ENCODE assay signal across 29 cellular contexts in genomic region chr1:170804879-170805278, GRCh38.
"Had no signal": no experiment of that assay in that cellular context is flagged by ENCODE, and none has a peak within 500 bp of the region (broad histone marks: within the 10 kb centered on the region; RNA-seq: fewer than 3 reads in every experiment).

No MANE protein-coding gene starts in this region.

- H3K27me3 ChIP-seq: neural progenitor cell, neutrophil, pancreas, sigmoid colon, suprapubic skin, tibial nerve, uterus had no signal

- DNase-seq: hippocampal formation; kidney glomerular epithelial cell; left cardiac atrium; lower lobe of right lung; mammary epithelial cell; mesenchymal stem cell; naive thymus-derived CD8-positive, alpha-beta T cell; nephron progenitor cell; pancreas; posterior cingulate gyrus; retina; right cardiac atrium; sigmoid colon; spleen; stimulated activated CD4-positive, alpha-beta T cell treated with anti-CD3 and anti-CD28 coated beads, Interleukin-4, amount 100 ng/mL, for 24 hours; stimulated activated naive CD4-positive, alpha-beta T cell; uterus had no signal

- H3K4me1 ChIP-seq: neural progenitor cell, pancreas, prostate gland, sigmoid colon, spleen, uterus had no signal

- H3K27ac Mint-ChIP-seq: naive thymus-derived CD8-positive, alpha-beta T cell; nephron progenitor cell; neural progenitor cell; stimulated activated effector memory CD8-positive, alpha-beta T cell treated with anti-CD3 and anti-CD28 coated beads, Interleukin-12 subunit alpha, Interleukin-12 subunit beta, amount 100 ng/mL, for 72 hours; stimulated activated naive CD8-positive, alpha-beta T cell treated with anti-CD3 and anti-CD28 coated beads, Interleukin-15, Interleukin-2, amounts not matched to agents 100 ng/mL and 50 ng/mL, for 24 hours; type B pancreatic cell had no signal

- H2AFZ ChIP-seq: neural progenitor cell had no signal

- H3K4me3 ChIP-seq: lower lobe of right lung, neural progenitor cell, pancreas, prostate gland, sigmoid colon, spleen, suprapubic skin, thoracic aorta, tibial nerve, uterus had no signal

- ATAC-seq: left cardiac atrium; left lobe of liver; lower lobe of right lung; naive thymus-derived CD8-positive, alpha-beta T cell; pancreas; right cardiac atrium; stimulated activated effector memory CD8-positive, alpha-beta T cell treated with anti-CD3 and anti-CD28 coated beads, Interleukin-12 subunit alpha, Interleukin-12 subunit beta, amount 100 ng/mL, for 72 hours had no signal

- H3K36me3 ChIP-seq: lower lobe of right lung, neural progenitor cell, neutrophil, pancreas, prostate gland, sigmoid colon, spleen, suprapubic skin, thoracic aorta, tibial nerve, uterus had no signal

- H3K27me3 Mint-ChIP-seq: type B pancreatic cell had no signal

- H3K4me2 ChIP-seq: neural progenitor cell had no signal

- H3K9me3 Mint-ChIP-seq: nephron progenitor cell; neural progenitor cell; stimulated activated effector memory CD8-positive, alpha-beta T cell treated with anti-CD3 and anti-CD28 coated beads, Interleukin-12 subunit alpha, Interleukin-12 subunit beta, amount 100 ng/mL, for 72 hours; stimulated activated naive CD8-positive, alpha-beta T cell treated with anti-CD3 and anti-CD28 coated beads, Interleukin-15, Interleukin-2, amounts not matched to agents 100 ng/mL and 50 ng/mL, for 24 hours; type B pancreatic cell had no signal

- H3K4me3 Mint-ChIP-seq: naive thymus-derived CD8-positive, alpha-beta T cell; nephron progenitor cell; neural progenitor cell; stimulated activated effector memory CD8-positive, alpha-beta T cell treated with anti-CD3 and anti-CD28 coated beads, Interleukin-12 subunit alpha, Interleukin-12 subunit beta, amount 100 ng/mL, for 72 hours; stimulated activated naive CD8-positive, alpha-beta T cell treated with anti-CD3 and anti-CD28 coated beads, Interleukin-15, Interleukin-2, amounts not matched to agents 100 ng/mL and 50 ng/mL, for 24 hours; type B pancreatic cell had no signal

- H3K36me3 Mint-ChIP-seq: naive thymus-derived CD8-positive, alpha-beta T cell; neural progenitor cell; stimulated activated effector memory CD8-positive, alpha-beta T cell treated with anti-CD3 and anti-CD28 coated beads, Interleukin-12 subunit alpha, Interleukin-12 subunit beta, amount 100 ng/mL, for 72 hours; type B pancreatic cell had no signal

- H3K4me1 Mint-ChIP-seq: naive thymus-derived CD8-positive, alpha-beta T cell; nephron progenitor cell; stimulated activated effector memory CD8-positive, alpha-beta T cell treated with anti-CD3 and anti-CD28 coated beads, Interleukin-12 subunit alpha, Interleukin-12 subunit beta, amount 100 ng/mL, for 72 hours had no signal

- H3K9me3 ChIP-seq: lower lobe of right lung, neutrophil, pancreas, prostate gland, sigmoid colon, spleen, suprapubic skin, thoracic aorta, tibial nerve, uterus had no signal

- H3K27ac ChIP-seq: lower lobe of right lung, neural progenitor cell, neutrophil, pancreas, prostate gland, sigmoid colon, spleen, suprapubic skin, tibial nerve had no signal

- H3K9ac ChIP-seq: neural progenitor cell had no signal

- FAIRE-seq: keratinocyte, pancreas, small intestine had no signal
